Comparison of ENCODE assay signal across 2 cellular contexts in genomic region chr1:21261551-21262281, GRCh38.
A peak's percentile ranks its signal among the peaks of the same experiment; 100 is the strongest.
TF ChIP-seq lines count a peak whose summit lies in the region.

No MANE protein-coding gene starts in this region.

TF ChIP-seq in GM23338, 12 proteins besides CTCF, POLR2A, EP300 and RAD21:
- TF ChIP-seq STAT1 (IDR thresholded peaks at IDR 0.05; ENCODE audit: unreplicated experiment) (no peak), NANOG (IDR thresholded peaks at IDR 0.05; ENCODE audit: borderline replicate concordance) (no peak)

TF ChIP-seq in H1, 55 proteins besides CTCF, POLR2A, EP300 and RAD21:
- TF ChIP-seq CEBPB (IDR thresholded peaks at IDR 0.05; ENCODE audit: low read depth, low read length) (0 out of 2 replicates have a peak, but pooled peaks have one; percentile 21), SAP30 (IDR thresholded peaks at IDR 0.05; ENCODE audit: insufficient read depth, insufficient replicate concordance, low read length) (no peak)
